Comparison of ENCODE assay signal across 1 cellular context in genomic region chr5:139687656-139688055, GRCh38.
TF ChIP-seq lines count a peak whose summit lies in the region.

No MANE protein-coding gene starts in this region.

TF ChIP-seq in H1, 55 proteins besides CTCF, POLR2A, EP300 and RAD21:
- TF ChIP-seq RNF2 (IDR thresholded peaks at IDR 0.05; ENCODE audit: borderline replicate concordance, low read depth, low read length, missing control alignments, poor library complexity, severe bottlenecking) (no peak), NRF1 (IDR thresholded peaks at IDR 0.05; ENCODE audit: low read depth, low read length) (no peak), BCL11A (IDR thresholded peaks at IDR 0.05; ENCODE audit: low read depth in 2 of 2, low read length in 2 of 2) (no peak), CREB1 (IDR thresholded peaks at IDR 0.05) (no peak), NANOG (IDR thresholded peaks at IDR 0.05; ENCODE audit: insufficient read depth, low read depth, low read length, poor library complexity, severe bottlenecking) (no peak), SP4 (IDR thresholded peaks at IDR 0.05; ENCODE audit: low read length) (no peak), SUZ12 (IDR thresholded peaks at IDR 0.05; ENCODE audit: low read length) (no peak), KDM5A (IDR thresholded peaks at IDR 0.05; ENCODE audit: low read length) (no peak), BRCA1 (IDR thresholded peaks at IDR 0.05; ENCODE audit: low read depth, low read length) (no peak), E2F6 (IDR thresholded peaks at IDR 0.05) (no peak), JUN (IDR thresholded peaks at IDR 0.05; ENCODE audit: low read depth, low read length) (no peak), CBX8 (IDR thresholded peaks at IDR 0.05; ENCODE audit: borderline replicate concordance, low read depth, low read length) (no peak), TAF1 (IDR thresholded peaks at IDR 0.05; ENCODE audit: low read depth, low read length) (no peak), MAFK (IDR thresholded peaks at IDR 0.05; ENCODE audit: low read depth, low read length) (no peak), CHD2 (IDR thresholded peaks at IDR 0.05; ENCODE audit: low read length) (no peak), ZNF274 (IDR thresholded peaks at IDR 0.05; ENCODE audit: borderline replicate concordance, extremely low read depth, low read length) (no peak), HDAC6 (IDR thresholded peaks at IDR 0.05; ENCODE audit: low read depth, low read length) (no peak), USF2 (IDR thresholded peaks at IDR 0.05; ENCODE audit: low read length) (no peak), EZH2 (IDR thresholded peaks at IDR 0.05; ENCODE audit: low read depth, low read length, severe bottlenecking) (no peak)
